ENCODE assay signal across 8 cellular contexts in genomic region chrX:1453390-1453783, GRCh38. TPM values are rescaled to one million over a fixed set of nuclear protein-coding genes. Genes with fewer than 3 reads are reported as not detected.
DNase-seq lines count a peak whose midpoint lies in the region; ATAC-seq, FAIRE-seq and TF ChIP-seq lines count a peak whose summit lies in the region.

No MANE protein-coding gene starts in this region.

- intact Hi-C loops in GM12878 (cut with micrococcal nuclease; ENCODE audit: unreplicated experiment) (loop anchor here (2.0 to 10.0 kb wide), 6 partner anchors 131 to 1241 kb away; partner anchors contain the start of genes CD99 and GTPBP6), right lobe of liver (cut with DNase I) (loop anchor here in 1 of 2 donors (10.0 kb wide), 1 partner anchor 121 kb away; no protein-coding TSS in a partner anchor)

- TF ChIP-seq EP300 in GM12878 (IDR thresholded peaks at IDR 0.05; ENCODE audit: borderline replicate concordance in 1 of 2, control insufficient read depth in 1 of 2, low read depth in 2 of 2, low read length in 2 of 2): no peak
- no peak for TF ChIP-seq EP300 in upper lobe of left lung (IDR thresholded peaks at IDR 0.05)

- H3K4me1 ChIP-seq in GM12878 (ENCODE audit: control insufficient read depth, insufficient read depth, low read length) (peaks cover 4% of the 10 kb centered on the region), right lobe of liver (no peaks in the 10 kb centered on the region), upper lobe of left lung (peaks cover 6 to 29% (median 17%) of the 10 kb centered on the region in 4 donors)

- ATAC-seq in GM12878 (peak; percentile 62), right lobe of liver (peak; percentile 16 to 47 (median 32)), upper lobe of left lung (ENCODE audit: low FRiP score in 2 of 2) (peak in 1 of 2 donors; percentile 39)

- SMC1A ChIA-PET in GM12878 (lab: Charles Lee; ENCODE audit: uncharacterized antibody, unreplicated experiment): no interaction called here

- TF ChIP-seq POLR2A in GM12878 (IDR thresholded peaks at IDR 0.05; ENCODE audit: low read depth, low read length) (peak; percentile 76), right lobe of liver (IDR thresholded peaks at IDR 0.05) (no peak), upper lobe of left lung (IDR thresholded peaks at IDR 0.05) (peak in 1 of 4 donors; percentile 48)

- peak; percentile 32 for DNase-seq in AG09319 (ENCODE audit: extremely low read depth, low read depth)
- DNase-seq in GM20000 (ENCODE audit: low spot score): peak; percentile 60
- no peak for DNase-seq in Jurkat, Clone E6-1 (ENCODE audit: low read depth, low spot score)
- no peak for DNase-seq in GM12878 (ENCODE audit: low read depth, low spot score)
- peak in 2 of 3 donors; percentile 84 to 91 for DNase-seq in right lobe of liver
- DNase-seq in upper lobe of left lung: no peak
- DNase-seq in SIG-M5 treated with dmso at 0.1 percent for 504 hours (lab: John Stamatoyannopoulos, UW; ENCODE audit: unreplicated experiment): no peak
- DNase-seq in superior temporal gyrus (ENCODE audit: extremely low spot score): no peak

- H2AFZ ChIP-seq in GM12878 (ENCODE audit: control insufficient read depth, low read depth, low read length): peak overlapping the region; percentile 81

- H3K4me3 ChIP-seq in Jurkat, Clone E6-1 (ENCODE audit: low read length): peak overlapping the region; percentile 59
- H3K4me3 ChIP-seq in GM12878 (peak overlapping the region; percentile 91), right lobe of liver (peak overlapping the region; percentile 34 to 54 (median 39)), upper lobe of left lung (peak overlapping the region; percentile 76 to 83 (median 78))

- H3K36me3 ChIP-seq in GM12878 (ENCODE audit: control insufficient read depth in 2 of 2, insufficient read depth in 2 of 2, low read length in 1 of 2): peaks cover 0 to 2% of the 10 kb centered on the region in 2 experiments; a peak in 1 of 4 replicates
- H3K36me3 ChIP-seq in right lobe of liver: no peaks in the 10 kb centered on the region
- no peaks in the 10 kb centered on the region for H3K36me3 ChIP-seq in upper lobe of left lung

- peak overlapping the region; percentile 58 for H3K27ac ChIP-seq in GM12878 (ENCODE audit: control insufficient read depth, insufficient read depth)
- H3K27ac ChIP-seq in right lobe of liver: peak overlapping the region in 2 of 3 donors; percentile 40 to 54
- peak overlapping the region; percentile 89 to 97 (median 92) for H3K27ac ChIP-seq in upper lobe of left lung

- WGBS in GM12878 (ENCODE audit: insufficient coverage, insufficient replicate concordance, low lambda C conversion rate, missing lambda C conversion rate): 0% methylated on average over 31 of the region's 34 CpGs
- WGBS in right lobe of liver (ENCODE audit: insufficient coverage, low coverage, low lambda C conversion rate, missing lambda C conversion rate): 0% methylated on average over 20 of the region's 34 CpGs
- 0 to 1% methylated on average over 12 to 13 of the region's 34 CpGs for WGBS in upper lobe of left lung, 2 donors

- peak overlapping the region; percentile 13; the same call in 1 of the 2 replicates for H3K4me2 ChIP-seq in GM12878 (ENCODE audit: control insufficient read depth, insufficient read depth)

- no peaks in the 10 kb centered on the region for H3K27me3 ChIP-seq in GM12878 (replicated peaks in 1 of 2; ENCODE audit: control insufficient read depth in 2 of 2, insufficient read depth in 2 of 2, low read length in 1 of 2)
- H3K27me3 ChIP-seq in right lobe of liver: no peaks in the 10 kb centered on the region
- H3K27me3 ChIP-seq in upper lobe of left lung: no peaks in the 10 kb centered on the region

- in situ Hi-C loops in GM12878 (cut with MboI): loop anchor here (10.0 to 25.0 kb wide), 2 partner anchors 1059 to 1161 kb away; partner anchors contain the start of genes DHRSX and ZBED1

- peaks cover 41% of the 10 kb centered on the region for H3K79me2 ChIP-seq in GM12878 (ENCODE audit: control insufficient read depth, insufficient read depth, low read length)

- POLR2A ChIA-PET in GM12878 (lab: Charles Lee): no interaction called here

- FAIRE-seq in GM12878 (lab: Jason Lieb, UNC): no peak

- RAD21 ChIA-PET in GM12878 (lab: Charles Lee; ENCODE audit: unreplicated experiment): no interaction called here

- CTCF ChIA-PET in GM12878 (lab: Yijun Ruan, JAX): no interaction called here

- BruUV-seq in GM12878 (replicated peaks; lab: Mats Ljungman, UMichigan): no TSS peak

- TF ChIP-seq CTCF in AG09319 (IDR thresholded peaks at IDR 0.05; ENCODE audit: low read depth, low read length): no peak
- TF ChIP-seq CTCF in GM20000 (IDR thresholded peaks at IDR 0.05; ENCODE audit: extremely low read depth, missing control alignments): no peak
- no peak for TF ChIP-seq CTCF in GM12878 (IDR thresholded peaks at IDR 0.05 in 2 of 3, conservative IDR thresholded peaks at IDR 0.05 in 1 of 3; ENCODE audit: control insufficient read depth in 2 of 3, extremely low read depth in 1 of 3, insufficient read depth in 1 of 3, low read depth in 3 of 3, low read length in 3 of 3)
- no peak for TF ChIP-seq CTCF in right lobe of liver (IDR thresholded peaks at IDR 0.05)
- TF ChIP-seq CTCF in upper lobe of left lung (IDR thresholded peaks at IDR 0.05): no peak

- no peaks in the 10 kb centered on the region for H4K20me1 ChIP-seq in GM12878 (ENCODE audit: control insufficient read depth, insufficient read depth)

- no peak for TF ChIP-seq RAD21 in GM12878 (IDR thresholded peaks at IDR 0.05; ENCODE audit: insufficient read depth, low read depth, low read length)

- H3K9me3 ChIP-seq in GM12878 (replicated peaks; ENCODE audit: control insufficient read depth, insufficient read depth, low read length) (peaks cover 18% of the 10 kb centered on the region), right lobe of liver (no peaks in the 10 kb centered on the region), upper lobe of left lung (no peaks in the 10 kb centered on the region)

- H3K9ac ChIP-seq in GM12878 (ENCODE audit: control insufficient read depth, insufficient read depth, low read length): peak overlapping the region; percentile 44; the same call in 1 of the 2 replicates

TF ChIP-seq in GM12878, 131 proteins besides CTCF, POLR2A, EP300 and RAD21 (continues in another document):
- peak; percentile 20; the same call in 1 of the 2 replicates for TF ChIP-seq PKNOX1 (IDR thresholded peaks at IDR 0.05)
- TF ChIP-seq RFX5 (IDR thresholded peaks at IDR 0.05; ENCODE audit: low read depth, low read length): no peak
- TF ChIP-seq EED (IDR thresholded peaks at IDR 0.05; ENCODE audit: low read depth): 0 out of 2 replicates have a peak, but pooled peaks have one; percentile 14
- no peak for TF ChIP-seq STAT3 (IDR thresholded peaks at IDR 0.05; ENCODE audit: low read depth, low read length)
- TF ChIP-seq JUND (IDR thresholded peaks at IDR 0.05; ENCODE audit: low read depth, low read length): no peak
- TF ChIP-seq SREBF2 (IDR thresholded peaks at IDR 0.05; ENCODE audit: low read length): no peak
- 0 out of 2 replicates have a peak, but pooled peaks have one; percentile 57 for TF ChIP-seq MLLT1 (IDR thresholded peaks at IDR 0.05)
- no peak for TF ChIP-seq SUPT20H (IDR thresholded peaks at IDR 0.05; ENCODE audit: borderline replicate concordance, control insufficient read depth, low read depth, low read length)
- no peak for TF ChIP-seq YY1 (IDR thresholded peaks at IDR 0.05; ENCODE audit: low read depth, low read length)
- TF ChIP-seq RUNX3 (IDR thresholded peaks at IDR 0.05; ENCODE audit: low read length): peak; percentile 57
- peak; percentile 61; the same call in 1 of the 2 replicates for TF ChIP-seq MTA2 (IDR thresholded peaks at IDR 0.05; ENCODE audit: low read depth)

RNA-seq across cellular contexts. Expression of gene ASMTL, which starts 0.7 kb away (rescaled TPM):
- 21.7 TPM for polyA plus RNA-seq in Jurkat, Clone E6-1 (2012; ENCODE audit: insufficient read depth, insufficient read length)
- total RNA-seq in GM12878 (2013; cell fraction: nucleolus; rRNA removed): 32.4 and 34.7 TPM in 2 replicates
- total RNA-seq in GM12878 (2014; rRNA removed) (21.7 and 32.2 TPM in 2 replicates), GM12878 (2014; rRNA removed; fragmentation: Illumina TruSeq; extraction: Trizol) (15.5 and 18.1 TPM in 2 replicates), GM12878 (2021) (46.6 and 46.8 TPM in 2 replicates), right lobe of liver (10 to 100 TPM; 12.5 to 27.3 (median 18.6) TPM), upper lobe of left lung (10 to 100 TPM; 11.0 to 28.3 (median 23.2) TPM)
- polyA plus RNA-seq in GM12878 (2011; ENCODE audit: low read depth): 14.8 TPM
- polyA plus RNA-seq in GM12878 (2011; rRNA removed) (24.5 and 51.9 TPM in 2 replicates), GM12878 (2014; fragmentation: Illumina TruSeq; extraction: Trizol) (8.5 and 14.3 TPM in 2 replicates), GM12878 (2014; fragmentation: Nextera tagmentation; extraction: Ambion mirVana) (1 to 10 TPM; 1.6 to 3.8 TPM), GM12878 (2014; rRNA removed) (44.6 and 48.4 TPM in 2 replicates), GM12878 (2016; fragmentation: Nextera tagmentation; extraction: Ambion mirVana) (10 to 100 TPM; 32.1 to 34.4 TPM)
- polyA plus RNA-seq in GM12878 (2011; cell fraction: cytosol; rRNA removed): 54.2 and 67.8 TPM in 2 replicates
- polyA plus RNA-seq in GM12878 (2011; cell fraction: nucleus; rRNA removed): 97.6 and 127 TPM in 2 replicates
- polyA plus RNA-seq in GM12878 (2012): 42.3 and 47.5 TPM in 2 replicates
- polyA minus RNA-seq in GM12878 (2011; rRNA and poly(A)+ RNA removed): 31.2 and 53.8 TPM in 2 replicates
- 20.7 and 21.2 TPM in 2 replicates for polyA minus RNA-seq in GM12878 (2011; cell fraction: cytosol; rRNA and poly(A)+ RNA removed)
- polyA minus RNA-seq in GM12878 (2011; cell fraction: nucleus; rRNA and poly(A)+ RNA removed): 17.2 and 27.9 TPM in 2 replicates

Comparison
In these comparisons a context has a peak if more than half of its experiments do, and no peak if none do; other contexts are left out.
1. DNase-seq: peak in AG09319 (single experiment), GM20000 (single experiment) and right lobe of liver (2 of 3); none in Jurkat, Clone E6-1 (single experiment), GM12878 (single experiment), upper lobe of left lung (0 of 2), SIG-M5 treated with dmso at 0.1 percent for 504 hours (single experiment) and superior temporal gyrus (single experiment).
2. H3K4me3 ChIP-seq: peak in every context shown above with its lines; median percentile 91 in GM12878; 78 in upper lobe of left lung; 59 in Jurkat, Clone E6-1; 39 in right lobe of liver.
3. Peak in every context shown above with its lines, with median percentiles within 50 percentile points of each other: H3K27ac ChIP-seq.